19 cellular contexts compared by ENCODE assay signal in the genomic region with DNA sequence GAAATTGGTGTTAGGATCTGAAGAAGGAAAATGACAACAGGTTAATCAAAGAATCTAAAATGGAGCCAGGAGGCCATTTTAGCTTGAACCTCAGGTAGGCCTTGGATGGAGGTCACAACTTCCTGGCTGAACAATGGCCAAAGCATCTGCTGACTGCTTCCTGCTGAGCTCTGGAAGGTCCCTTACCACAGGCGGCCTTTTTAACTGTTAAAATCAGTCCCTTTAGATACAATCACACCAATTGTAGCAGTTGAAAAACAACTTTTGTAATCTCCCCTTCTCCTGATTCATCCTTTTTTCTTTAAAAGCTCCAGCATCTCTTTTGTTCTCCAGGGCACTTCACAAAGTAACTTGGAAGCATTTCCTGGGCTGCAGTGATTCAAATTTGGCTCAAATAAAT.
"Had no signal": no experiment of that assay in that cellular context is flagged by ENCODE, and none has a peak within 500 bp of the region (broad histone marks: within the 10 kb centered on the region; RNA-seq: fewer than 3 reads in every experiment).

No MANE protein-coding gene starts in this region.

- DNase-seq: activated CD4-positive, CD25-positive, alpha-beta regulatory T cell treated with anti-CD3 and anti-CD28 coated beads, Interleukin-2, amount 50 U/mL, for 72 hours; activated naive CD4-positive, alpha-beta T cell treated with anti-CD3 and anti-CD28 coated beads for 36 hours; cerebellar nuclear complex; effector memory CD4-positive, alpha-beta T cell; heart right ventricle; left colon; stimulated activated CD4-positive, alpha-beta T cell treated with anti-CD3 and anti-CD28 coated beads, Interleukin-1b, Interleukin-23, amount 100 ng/mL, for 48 hours; stomach; T-helper 9 cell; testis; upper lobe of left lung had no signal

- H3K27me3 Mint-ChIP-seq: dendritic cell treated with granulocyte-macrophage colony-stimulating factor and Interleukin-4, amounts not matched to agents 40 ng/mL and 50 ng/mL, for 4 days had no signal

- H3K9me3 ChIP-seq: ascending aorta, breast epithelium, heart right ventricle, neutrophil, stomach, testis, upper lobe of left lung had no signal

- H3K27ac ChIP-seq: ascending aorta, breast epithelium, epithelial cell of prostate, heart right ventricle, neutrophil, parathyroid adenoma, stomach, testis, upper lobe of left lung had no signal

- H3K9ac ChIP-seq: parathyroid adenoma had no signal

- H3K9me3 Mint-ChIP-seq: activated naive CD4-positive, alpha-beta T cell treated with anti-CD3 and anti-CD28 coated beads for 36 hours; activated T-helper 2 cell treated with anti-CD3 and anti-CD28 coated beads, Interferon-gamma antibody, Interleukin-2, Interleukin-4, amounts not matched to agents 10 μg/mL and 5 μg/mL and 100 μg/mL, durations not matched to agents 14 hours and 24 hours and 36 hours; dendritic cell treated with granulocyte-macrophage colony-stimulating factor and Interleukin-4, amounts not matched to agents 40 ng/mL and 50 ng/mL, for 4 days had no signal

- H3K36me3 ChIP-seq: breast epithelium, heart right ventricle, neutrophil, upper lobe of left lung had no signal

- H3K4me1 ChIP-seq: ascending aorta, breast epithelium, heart right ventricle, parathyroid adenoma, stomach, testis, upper lobe of left lung had no signal

- H3K4me3 ChIP-seq: ascending aorta, breast epithelium, heart right ventricle, lung, stomach, testis, upper lobe of left lung had no signal

- H2AFZ ChIP-seq: parathyroid adenoma had no signal

- H3K79me2 ChIP-seq: parathyroid adenoma had no signal

- H3K4me3 Mint-ChIP-seq: activated naive CD4-positive, alpha-beta T cell treated with anti-CD3 and anti-CD28 coated beads for 36 hours; dendritic cell treated with granulocyte-macrophage colony-stimulating factor and Interleukin-4, amounts not matched to agents 40 ng/mL and 50 ng/mL, for 4 days had no signal

- H3K27me3 ChIP-seq: ascending aorta, breast epithelium, heart right ventricle, neutrophil, stomach, testis, upper lobe of left lung had no signal

- H3K27ac Mint-ChIP-seq: activated naive CD4-positive, alpha-beta T cell treated with anti-CD3 and anti-CD28 coated beads for 36 hours; activated T-helper 2 cell treated with anti-CD3 and anti-CD28 coated beads, Interferon-gamma antibody, Interleukin-2, Interleukin-4, amounts not matched to agents 10 μg/mL and 5 μg/mL and 100 μg/mL, durations not matched to agents 14 hours and 24 hours and 36 hours; dendritic cell treated with granulocyte-macrophage colony-stimulating factor and Interleukin-4, amounts not matched to agents 40 ng/mL and 50 ng/mL, for 4 days had no signal
